Comparison of ENCODE assay signal across 8 cellular contexts in the genomic region with DNA sequence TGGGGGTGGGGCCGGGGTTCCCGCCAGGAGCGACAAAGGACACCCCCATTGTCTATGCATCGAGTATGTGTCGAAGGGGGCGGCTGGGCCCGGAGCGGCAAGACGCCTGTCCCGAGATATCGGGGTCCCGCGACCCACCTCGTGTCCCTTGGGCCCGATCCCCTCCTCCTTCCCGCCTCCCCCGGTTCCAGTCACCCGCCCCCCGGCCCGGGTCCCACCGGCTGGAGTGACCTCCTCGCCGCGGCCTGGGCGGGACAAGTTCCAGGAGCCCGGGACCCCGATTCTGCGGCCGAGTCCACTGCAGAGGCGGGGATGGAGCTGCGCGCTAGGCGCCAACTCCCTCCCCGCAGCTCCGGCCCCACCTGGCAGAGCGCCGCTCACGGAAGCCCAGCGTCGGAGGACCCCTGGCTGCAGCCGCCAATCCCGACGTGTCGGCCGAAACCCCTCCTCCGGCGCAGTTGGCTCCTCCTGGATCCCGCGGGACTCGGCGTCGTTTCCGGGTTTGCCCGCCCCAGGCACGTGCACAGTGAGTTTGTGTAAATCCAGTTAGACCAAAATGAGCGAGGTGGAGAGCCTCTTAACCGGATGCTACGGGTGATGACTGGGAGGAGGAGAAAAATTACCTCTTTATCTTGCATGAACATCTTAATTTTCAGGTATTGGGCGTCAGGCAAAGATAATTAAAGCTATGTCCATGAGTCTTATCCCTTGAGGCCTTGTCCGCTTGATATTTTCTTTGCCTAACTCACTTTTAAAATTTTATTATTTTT. TPM values are rescaled to one million over a fixed set of nuclear protein-coding genes. Genes with fewer than 3 reads are reported as not detected.
DNase-seq lines count a peak whose midpoint lies in the region; ATAC-seq and TF ChIP-seq lines count a peak whose summit lies in the region.

Gene NMRAL1 (minus strand): TSS at position 434 of the 770 bp plus-strand sequence. CDS start 493 bp downstream, outside the sequence.

- peaks cover 23% of the 10 kb centered on the region for H3K4me1 ChIP-seq in RWPE2 (ENCODE audit: insufficient read depth, poor library complexity, severe bottlenecking)

- TF ChIP-seq EP300 in Ishikawa (IDR thresholded peaks at IDR 0.05; ENCODE audit: borderline replicate concordance): no peak

- CTCF ChIA-PET in AG04450 (lab: Charles Lee): no interaction called here

- H3K27me3 Mint-ChIP-seq in natural killer cell treated with Interleukin-12 subunit alpha and Interleukin-12 subunit beta and Interleukin-15 and Interleukin-18, amount 100 ng/mL, for 72 hours: no peaks in the 10 kb centered on the region

- H3K9me3 ChIP-seq in AG04450 (ENCODE audit: control insufficient read depth, insufficient read depth, low read length): peaks cover 12% of the 10 kb centered on the region
- no peaks in the 10 kb centered on the region for H3K9me3 ChIP-seq in RWPE2 (ENCODE audit: severe bottlenecking)

- peaks cover 35% of the 10 kb centered on the region for H3K36me3 ChIP-seq in RWPE2 (ENCODE audit: low read depth)

- H3K4me3 ChIP-seq in AG04450 (ENCODE audit: low read depth, low read length) (peak within 1 kb of the TSS; percentile 71), RWPE2 (ENCODE audit: severe bottlenecking) (peak within 1 kb of the TSS; percentile 50), fibroblast of pulmonary artery (replicated peaks; ENCODE audit: low read depth, low read length) (peak within 1 kb of the TSS; percentile 73)

- ATAC-seq in GM19025 (IDR thresholded peaks at IDR 0.05; ENCODE audit: low read depth, unreplicated experiment): peak; percentile 36
- peak; percentile 77 for ATAC-seq in RWPE2 (ENCODE audit: low read depth)
- peak; percentile 73 to 75 for ATAC-seq in natural killer cell treated with Interleukin-12 subunit alpha and Interleukin-12 subunit beta and Interleukin-15 and Interleukin-18, amount 100 ng/mL, for 72 hours

- no peaks in the 10 kb centered on the region for H3K9me3 Mint-ChIP-seq in natural killer cell treated with Interleukin-12 subunit alpha and Interleukin-12 subunit beta and Interleukin-15 and Interleukin-18, amount 100 ng/mL, for 72 hours

- peak within 1 kb of the TSS; percentile 87 for H3K4me3 Mint-ChIP-seq in natural killer cell treated with Interleukin-12 subunit alpha and Interleukin-12 subunit beta and Interleukin-15 and Interleukin-18, amount 100 ng/mL, for 72 hours

- POLR2A ChIA-PET in AG04450 (lab: Yijun Ruan, JAX): interaction anchor here (0.8 kb wide), 1 partner anchor 10 kb away, joined by 3 read pairs; no protein-coding TSS in a partner anchor

- no peaks in the 10 kb centered on the region for H3K36me3 Mint-ChIP-seq in natural killer cell treated with Interleukin-12 subunit alpha and Interleukin-12 subunit beta and Interleukin-15 and Interleukin-18, amount 100 ng/mL, for 72 hours

- peaks cover 27 to 32% of the 10 kb centered on the region in 2 donors for H3K4me1 Mint-ChIP-seq in natural killer cell treated with Interleukin-12 subunit alpha and Interleukin-12 subunit beta and Interleukin-15 and Interleukin-18, amount 100 ng/mL, for 72 hours (ENCODE audit: low read depth in 2 of 2)

- H3K27me3 ChIP-seq in AG04450 (ENCODE audit: control insufficient read depth, insufficient read depth, low read length) (no peaks in the 10 kb centered on the region), RWPE2 (ENCODE audit: insufficient read depth, poor library complexity, severe bottlenecking) (no peaks in the 10 kb centered on the region)

- TF ChIP-seq CTCF in AG04450 (IDR thresholded peaks at IDR 0.05; ENCODE audit: low read depth, low read length): no peak
- TF ChIP-seq CTCF in RWPE2 (IDR thresholded peaks at IDR 0.05; ENCODE audit: poor library complexity, severe bottlenecking): no peak
- no peak for TF ChIP-seq CTCF in fibroblast of pulmonary artery (IDR thresholded peaks at IDR 0.05; ENCODE audit: low read length, missing control alignments)

- DNase-seq in AG04450 (ENCODE audit: low read depth, low spot score): no peak
- peak; percentile 94 for DNase-seq in RWPE2 (ENCODE audit: low spot score)
- peak; percentile 78 for DNase-seq in activated T-helper 9 cell treated with anti-CD3 and anti-CD28 coated beads, Interleukin-2, amount 50 U/mL, for 16 hours (ENCODE audit: low read depth)
- peak; percentile 92 for DNase-seq in fibroblast of pulmonary artery (ENCODE audit: low read depth)
- DNase-seq in natural killer cell treated with Interleukin-12 subunit alpha and Interleukin-12 subunit beta and Interleukin-15 and Interleukin-18, amount 100 ng/mL, for 72 hours (ENCODE audit: low spot score): peak; percentile 93
- peak; percentile 77 for DNase-seq in stimulated activated naive CD4-positive, alpha-beta T cell treated with Interleukin-2 at 50 U/mL for 16 hours (lab: John Stamatoyannopoulos, UW)

- H3K27ac Mint-ChIP-seq in natural killer cell treated with Interleukin-12 subunit alpha and Interleukin-12 subunit beta and Interleukin-15 and Interleukin-18, amount 100 ng/mL, for 72 hours: peak within 1 kb of the TSS; percentile 78 to 87

- H3K27ac ChIP-seq in AG04450 (ENCODE audit: low read depth, low read length): peak within 1 kb of the TSS; percentile 33
- peak within 1 kb of the TSS; percentile 78 for H3K27ac ChIP-seq in RWPE2 (ENCODE audit: poor library complexity, severe bottlenecking)

- TF ChIP-seq RAD21 in Ishikawa (IDR thresholded peaks at IDR 0.05; ENCODE audit: low read depth): no peak

TF ChIP-seq in Ishikawa, 13 proteins besides CTCF, POLR2A, EP300 and RAD21:
- TF ChIP-seq YY1 (IDR thresholded peaks at IDR 0.05; ENCODE audit: low read depth) (peak; percentile 61; the same call in 1 of the 2 replicates), MAX (IDR thresholded peaks at IDR 0.05) (peak; percentile 100), TCF12 (IDR thresholded peaks at IDR 0.05; ENCODE audit: low read depth) (0 out of 2 replicates have a peak, but pooled peaks have one; percentile 27), EGR1 (IDR thresholded peaks at IDR 0.05) (no peak), CEBPB (IDR thresholded peaks at IDR 0.05) (no peak), TEAD4 (IDR thresholded peaks at IDR 0.05) (no peak), TAF1 (IDR thresholded peaks at IDR 0.05; ENCODE audit: low read depth) (peak; percentile 74), CREB1 (IDR thresholded peaks at IDR 0.05; ENCODE audit: low read depth) (no peak), NFIC (IDR thresholded peaks at IDR 0.05) (peak; percentile 47; the same call in 1 of the 2 replicates), FOXM1 (IDR thresholded peaks at IDR 0.05; ENCODE audit: borderline replicate concordance, low read depth) (no peak), ZBTB7A (IDR thresholded peaks at IDR 0.05; ENCODE audit: low read depth) (peak; percentile 45; the same call in 1 of the 2 replicates)
- TF ChIP-seq, protein P1, sequence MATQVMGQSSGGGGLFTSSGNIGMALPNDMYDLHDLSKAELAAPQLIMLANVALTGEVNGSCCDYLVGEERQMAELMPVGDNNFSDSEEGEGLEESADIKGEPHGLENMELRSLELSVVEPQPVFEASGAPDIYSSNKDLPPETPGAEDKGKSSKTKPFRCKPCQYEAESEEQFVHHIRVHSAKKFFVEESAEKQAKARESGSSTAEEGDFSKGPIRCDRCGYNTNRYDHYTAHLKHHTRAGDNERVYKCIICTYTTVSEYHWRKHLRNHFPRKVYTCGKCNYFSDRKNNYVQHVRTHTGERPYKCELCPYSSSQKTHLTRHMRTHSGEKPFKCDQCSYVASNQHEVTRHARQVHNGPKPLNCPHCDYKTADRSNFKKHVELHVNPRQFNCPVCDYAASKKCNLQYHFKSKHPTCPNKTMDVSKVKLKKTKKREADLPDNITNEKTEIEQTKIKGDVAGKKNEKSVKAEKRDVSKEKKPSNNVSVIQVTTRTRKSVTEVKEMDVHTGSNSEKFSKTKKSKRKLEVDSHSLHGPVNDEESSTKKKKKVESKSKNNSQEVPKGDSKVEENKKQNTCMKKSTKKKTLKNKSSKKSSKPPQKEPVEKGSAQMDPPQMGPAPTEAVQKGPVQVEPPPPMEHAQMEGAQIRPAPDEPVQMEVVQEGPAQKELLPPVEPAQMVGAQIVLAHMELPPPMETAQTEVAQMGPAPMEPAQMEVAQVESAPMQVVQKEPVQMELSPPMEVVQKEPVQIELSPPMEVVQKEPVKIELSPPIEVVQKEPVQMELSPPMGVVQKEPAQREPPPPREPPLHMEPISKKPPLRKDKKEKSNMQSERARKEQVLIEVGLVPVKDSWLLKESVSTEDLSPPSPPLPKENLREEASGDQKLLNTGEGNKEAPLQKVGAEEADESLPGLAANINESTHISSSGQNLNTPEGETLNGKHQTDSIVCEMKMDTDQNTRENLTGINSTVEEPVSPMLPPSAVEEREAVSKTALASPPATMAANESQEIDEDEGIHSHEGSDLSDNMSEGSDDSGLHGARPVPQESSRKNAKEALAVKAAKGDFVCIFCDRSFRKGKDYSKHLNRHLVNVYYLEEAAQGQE (IDR thresholded peaks at IDR 0.05; ENCODE audit: low read depth): no peak
- TF ChIP-seq, protein P2, sequence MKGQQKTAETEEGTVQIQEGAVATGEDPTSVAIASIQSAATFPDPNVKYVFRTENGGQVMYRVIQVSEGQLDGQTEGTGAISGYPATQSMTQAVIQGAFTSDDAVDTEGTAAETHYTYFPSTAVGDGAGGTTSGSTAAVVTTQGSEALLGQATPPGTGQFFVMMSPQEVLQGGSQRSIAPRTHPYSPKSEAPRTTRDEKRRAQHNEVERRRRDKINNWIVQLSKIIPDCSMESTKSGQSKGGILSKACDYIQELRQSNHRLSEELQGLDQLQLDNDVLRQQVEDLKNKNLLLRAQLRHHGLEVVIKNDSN (IDR thresholded peaks at IDR 0.05): peak; percentile 90

RNA-seq across cellular contexts. Expression of gene NMRAL1, which starts in this region (rescaled TPM):
- polyA plus RNA-seq in AG04450 (2011; rRNA removed): 26.3 and 38.5 TPM in 2 replicates
- polyA minus RNA-seq in AG04450 (2011; rRNA and poly(A)+ RNA removed): 27.8 and 44.3 TPM in 2 replicates
- 10 to 100 TPM; 40.7 to 80.9 TPM for total RNA-seq in natural killer cell treated with Interleukin-12 subunit alpha and Interleukin-12 subunit beta and Interleukin-15 and Interleukin-18, amount 100 ng/mL, for 72 hours
